In the genomic region with DNA sequence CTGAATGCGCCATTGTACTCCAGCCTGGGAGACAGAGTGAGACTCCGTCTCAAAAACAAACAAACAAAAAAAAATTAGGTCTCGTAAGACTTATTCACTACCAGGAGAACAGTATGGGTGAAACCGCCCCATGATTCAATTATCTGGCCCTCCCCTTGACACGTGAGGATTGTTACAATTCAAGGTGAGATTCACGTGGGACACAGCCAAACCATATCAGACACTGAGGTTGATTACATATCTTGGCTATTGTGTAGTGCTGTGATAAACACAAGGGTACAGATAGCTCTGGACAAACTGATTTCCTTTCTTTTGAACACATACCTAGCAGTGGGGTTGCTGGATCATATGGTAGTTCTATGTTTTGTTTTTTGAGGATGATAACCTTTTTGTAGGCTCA, we compare ENCODE assay signal across 2 cellular contexts.
TF ChIP-seq lines count a peak whose summit lies in the region.

No MANE protein-coding gene starts in this region.

TF ChIP-seq in GM23338, 12 proteins besides CTCF, POLR2A, EP300 and RAD21 (continues in another document):
- TF ChIP-seq JUNB (IDR thresholded peaks at IDR 0.05; ENCODE audit: unreplicated experiment) (no peak), ZNF114 (CRISPR knock-in tag; IDR thresholded peaks at IDR 0.05) (no peak), CREB1 (CRISPR knock-in tag; IDR thresholded peaks at IDR 0.05; ENCODE audit: low read depth) (no peak), ZNF331 (CRISPR knock-in tag; IDR thresholded peaks at IDR 0.05; ENCODE audit: low read depth) (no peak), REST (IDR thresholded peaks at IDR 0.05; ENCODE audit: unreplicated experiment) (no peak), EZH2 (IDR thresholded peaks at IDR 0.05; ENCODE audit: low read depth, unreplicated experiment) (no peak), STAT1 (IDR thresholded peaks at IDR 0.05; ENCODE audit: unreplicated experiment) (no peak), NANOG (IDR thresholded peaks at IDR 0.05; ENCODE audit: borderline replicate concordance) (no peak)
- TF ChIP-seq, protein P1, sequence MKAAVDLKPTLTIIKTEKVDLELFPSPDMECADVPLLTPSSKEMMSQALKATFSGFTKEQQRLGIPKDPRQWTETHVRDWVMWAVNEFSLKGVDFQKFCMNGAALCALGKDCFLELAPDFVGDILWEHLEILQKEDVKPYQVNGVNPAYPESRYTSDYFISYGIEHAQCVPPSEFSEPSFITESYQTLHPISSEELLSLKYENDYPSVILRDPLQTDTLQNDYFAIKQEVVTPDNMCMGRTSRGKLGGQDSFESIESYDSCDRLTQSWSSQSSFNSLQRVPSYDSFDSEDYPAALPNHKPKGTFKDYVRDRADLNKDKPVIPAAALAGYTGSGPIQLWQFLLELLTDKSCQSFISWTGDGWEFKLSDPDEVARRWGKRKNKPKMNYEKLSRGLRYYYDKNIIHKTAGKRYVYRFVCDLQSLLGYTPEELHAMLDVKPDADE (IDR thresholded peaks at IDR 0.05) = no peak
- TF ChIP-seq, protein P2, sequence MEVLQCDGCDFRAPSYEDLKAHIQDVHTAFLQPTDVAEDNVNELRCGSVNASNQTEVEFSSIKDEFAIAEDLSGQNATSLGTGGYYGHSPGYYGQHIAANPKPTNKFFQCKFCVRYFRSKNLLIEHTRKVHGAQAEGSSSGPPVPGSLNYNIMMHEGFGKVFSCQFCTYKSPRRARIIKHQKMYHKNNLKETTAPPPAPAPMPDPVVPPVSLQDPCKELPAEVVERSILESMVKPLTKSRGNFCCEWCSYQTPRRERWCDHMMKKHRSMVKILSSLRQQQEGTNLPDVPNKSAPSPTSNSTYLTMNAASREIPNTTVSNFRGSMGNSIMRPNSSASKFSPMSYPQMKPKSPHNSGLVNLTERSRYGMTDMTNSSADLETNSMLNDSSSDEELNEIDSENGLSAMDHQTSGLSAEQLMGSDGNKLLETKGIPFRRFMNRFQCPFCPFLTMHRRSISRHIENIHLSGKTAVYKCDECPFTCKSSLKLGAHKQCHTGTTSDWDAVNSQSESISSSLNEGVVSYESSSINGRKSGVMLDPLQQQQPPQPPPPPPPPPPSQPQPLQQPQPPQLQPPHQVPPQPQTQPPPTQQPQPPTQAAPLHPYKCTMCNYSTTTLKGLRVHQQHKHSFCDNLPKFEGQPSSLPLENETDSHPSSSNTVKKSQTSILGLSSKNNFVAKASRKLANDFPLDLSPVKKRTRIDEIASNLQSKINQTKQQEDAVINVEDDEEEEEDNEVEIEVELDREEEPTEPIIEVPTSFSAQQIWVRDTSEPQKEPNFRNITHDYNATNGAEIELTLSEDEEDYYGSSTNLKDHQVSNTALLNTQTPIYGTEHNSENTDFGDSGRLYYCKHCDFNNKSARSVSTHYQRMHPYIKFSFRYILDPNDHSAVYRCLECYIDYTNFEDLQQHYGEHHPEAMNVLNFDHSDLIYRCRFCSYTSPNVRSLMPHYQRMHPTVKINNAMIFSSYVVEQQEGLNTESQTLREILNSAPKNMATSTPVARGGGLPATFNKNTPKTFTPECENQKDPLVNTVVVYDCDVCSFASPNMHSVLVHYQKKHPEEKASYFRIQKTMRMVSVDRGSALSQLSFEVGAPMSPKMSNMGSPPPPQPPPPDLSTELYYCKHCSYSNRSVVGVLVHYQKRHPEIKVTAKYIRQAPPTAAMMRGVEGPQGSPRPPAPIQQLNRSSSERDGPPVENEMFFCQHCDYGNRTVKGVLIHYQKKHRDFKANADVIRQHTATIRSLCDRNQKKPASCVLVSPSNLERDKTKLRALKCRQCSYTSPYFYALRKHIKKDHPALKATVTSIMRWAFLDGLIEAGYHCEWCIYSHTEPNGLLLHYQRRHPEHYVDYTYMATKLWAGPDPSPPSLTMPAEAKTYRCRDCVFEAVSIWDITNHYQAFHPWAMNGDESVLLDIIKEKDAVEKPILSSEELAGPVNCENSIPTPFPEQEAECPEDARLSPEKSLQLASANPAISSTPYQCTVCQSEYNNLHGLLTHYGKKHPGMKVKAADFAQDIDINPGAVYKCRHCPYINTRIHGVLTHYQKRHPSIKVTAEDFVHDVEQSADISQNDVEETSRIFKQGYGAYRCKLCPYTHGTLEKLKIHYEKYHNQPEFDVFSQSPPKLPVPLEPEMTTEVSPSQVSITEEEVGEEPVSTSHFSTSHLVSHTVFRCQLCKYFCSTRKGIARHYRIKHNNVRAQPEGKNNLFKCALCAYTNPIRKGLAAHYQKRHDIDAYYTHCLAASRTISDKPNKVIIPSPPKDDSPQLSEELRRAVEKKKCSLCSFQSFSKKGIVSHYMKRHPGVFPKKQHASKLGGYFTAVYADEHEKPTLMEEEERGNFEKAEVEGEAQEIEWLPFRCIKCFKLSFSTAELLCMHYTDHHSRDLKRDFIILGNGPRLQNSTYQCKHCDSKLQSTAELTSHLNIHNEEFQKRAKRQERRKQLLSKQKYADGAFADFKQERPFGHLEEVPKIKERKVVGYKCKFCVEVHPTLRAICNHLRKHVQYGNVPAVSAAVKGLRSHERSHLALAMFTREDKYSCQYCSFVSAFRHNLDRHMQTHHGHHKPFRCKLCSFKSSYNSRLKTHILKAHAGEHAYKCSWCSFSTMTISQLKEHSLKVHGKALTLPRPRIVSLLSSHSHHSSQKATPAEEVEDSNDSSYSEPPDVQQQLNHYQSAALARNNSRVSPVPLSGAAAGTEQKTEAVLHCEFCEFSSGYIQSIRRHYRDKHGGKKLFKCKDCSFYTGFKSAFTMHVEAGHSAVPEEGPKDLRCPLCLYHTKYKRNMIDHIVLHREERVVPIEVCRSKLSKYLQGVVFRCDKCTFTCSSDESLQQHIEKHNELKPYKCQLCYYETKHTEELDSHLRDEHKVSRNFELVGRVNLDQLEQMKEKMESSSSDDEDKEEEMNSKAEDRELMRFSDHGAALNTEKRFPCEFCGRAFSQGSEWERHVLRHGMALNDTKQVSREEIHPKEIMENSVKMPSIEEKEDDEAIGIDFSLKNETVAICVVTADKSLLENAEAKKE (CRISPR knock-in tag; IDR thresholded peaks at IDR 0.05) = no peak

TF ChIP-seq in H1, 55 proteins besides CTCF, POLR2A, EP300 and RAD21:
- TF ChIP-seq PHF8 (conservative IDR thresholded peaks at IDR 0.05; ENCODE audit: low read depth, low read length) = no peak
- TF ChIP-seq SUZ12 (IDR thresholded peaks at IDR 0.05; ENCODE audit: low read length) = no peak
- no peak for TF ChIP-seq JUND (IDR thresholded peaks at IDR 0.05; ENCODE audit: low read length)
- no peak for TF ChIP-seq CBX8 (IDR thresholded peaks at IDR 0.05; ENCODE audit: borderline replicate concordance, low read depth, low read length)
- TF ChIP-seq HDAC2 (IDR thresholded peaks at IDR 0.05; ENCODE audit: borderline replicate concordance in 1 of 2, low read depth in 2 of 2, low read length in 2 of 2) = no peak
- TF ChIP-seq TEAD4 (IDR thresholded peaks at IDR 0.05; ENCODE audit: low read depth, low read length) = no peak
- no peak for TF ChIP-seq ATF3 (IDR thresholded peaks at IDR 0.05; ENCODE audit: insufficient read depth, low read depth, low read length)
- no peak for TF ChIP-seq FOSL1 (IDR thresholded peaks at IDR 0.05; ENCODE audit: insufficient read depth, low read depth, low read length)
- TF ChIP-seq YY1 (IDR thresholded peaks at IDR 0.05; ENCODE audit: low read depth, low read length) = no peak
- TF ChIP-seq CHD1 (IDR thresholded peaks at IDR 0.05; ENCODE audit: low read depth, low read length) = no peak
- TF ChIP-seq CEBPB (IDR thresholded peaks at IDR 0.05; ENCODE audit: low read depth, low read length) = no peak
- TF ChIP-seq KDM1A (IDR thresholded peaks at IDR 0.05; ENCODE audit: borderline replicate concordance, low read length) = no peak
